In the genomic region with DNA sequence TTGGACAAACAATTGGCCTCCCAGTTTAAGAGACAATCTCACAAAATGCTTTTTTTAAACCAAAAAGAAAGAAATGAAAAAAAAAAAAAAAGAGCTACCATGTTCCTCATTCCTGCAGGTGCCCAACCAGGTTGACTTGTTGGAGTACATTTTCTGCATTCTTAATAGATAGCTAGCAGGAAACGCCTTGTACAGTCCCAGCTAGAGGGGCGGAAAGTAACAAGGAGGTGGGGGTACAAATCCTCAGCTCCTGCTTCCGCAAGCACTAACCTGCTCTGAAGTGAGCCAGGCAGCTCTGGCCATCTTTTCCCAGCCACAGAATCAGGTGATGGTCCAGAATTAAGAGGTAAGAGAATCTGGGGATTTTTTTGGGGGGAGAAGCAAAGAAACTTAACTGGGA, we compare ENCODE assay signal across 32 cellular contexts. TPM values are rescaled to one million over a fixed set of nuclear protein-coding genes. Genes with fewer than 3 reads are reported as not detected.
"Had no signal": no experiment of that assay in that cellular context is flagged by ENCODE, and none has a peak within 500 bp of the region (broad histone marks: within the 10 kb centered on the region; RNA-seq: fewer than 3 reads in every experiment).

A gene with protein sequence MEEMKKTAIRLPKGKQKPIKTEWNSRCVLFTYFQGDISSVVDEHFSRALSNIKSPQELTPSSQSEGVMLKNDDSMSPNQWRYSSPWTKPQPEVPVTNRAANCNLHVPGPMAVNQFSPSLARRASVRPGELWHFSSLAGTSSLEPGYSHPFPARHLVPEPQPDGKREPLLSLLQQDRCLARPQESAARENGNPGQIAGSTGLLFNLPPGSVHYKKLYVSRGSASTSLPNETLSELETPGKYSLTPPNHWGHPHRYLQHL (plus strand): TSS at position 265 of the 400 bp plus-strand sequence. CDS start 3,806 bp downstream, outside the sequence.

- H3K9me3 ChIP-seq: colonic mucosa, esophagus squamous epithelium, gastroesophageal sphincter, heart left ventricle, prostate gland had no signal

- DNase-seq: activated CD4-positive, alpha-beta T cell treated with anti-CD3 and anti-CD28 coated beads, Interleukin-2, amount 10 ng/mL, durations not matched to agents 7 days and 5 days; activated CD4-positive, CD25-positive, alpha-beta regulatory T cell treated with anti-CD3 and anti-CD28 coated beads, Interleukin-2, amount 50 U/mL, for 72 hours; activated CD8-positive, alpha-beta memory T cell treated with anti-CD3 and anti-CD28 coated beads, Interleukin-2, amount 10 ng/mL, durations not matched to agents 7 days and 5 days; activated CD8-positive, alpha-beta T cell treated with anti-CD3 and anti-CD28 coated beads for 36 hours; activated effector memory CD4-positive, alpha-beta T cell treated with anti-CD3 and anti-CD28 coated beads, Interleukin-2, amount 50 U/mL, for 16 hours; activated naive CD4-positive, alpha-beta T cell treated with anti-CD3 and anti-CD28 coated beads, Interleukin-2, amount 50 U/mL, for 16 hours; activated T-cell treated with anti-CD3 and anti-CD28 coated beads for 4 hours; colonic mucosa; dorsolateral prefrontal cortex; effector memory CD8-positive, alpha-beta T cell; esophagus squamous epithelium; heart left ventricle; kidney; left ventricle myocardium superior; mammary epithelial cell; midbrain; right cardiac atrium; stimulated activated CD4-positive, alpha-beta T cell treated with anti-CD3 and anti-CD28 coated beads, Interleukin-12 subunit alpha, Interleukin-12 subunit beta, amount 100 ng/mL, for 4 hours; stimulated activated CD4-positive, alpha-beta T cell treated with anti-CD3 and anti-CD28 coated beads, Interleukin-4, amount 100 ng/mL, for 4 hours; stimulated activated naive CD8-positive, alpha-beta T cell treated with anti-CD3 and anti-CD28 coated beads, Interleukin-15, Interleukin-2, amounts not matched to agents 100 U/mL and 50 U/mL, for 24 hours; T-cell; WERI-Rb-1 had no signal

- H3K4me3 ChIP-seq: colonic mucosa, dorsolateral prefrontal cortex, esophagus squamous epithelium, gastroesophageal sphincter, heart left ventricle, prostate gland had no signal

- H3K27me3 ChIP-seq: colonic mucosa, esophagus squamous epithelium, gastroesophageal sphincter had no signal

- H3K36me3 ChIP-seq: colonic mucosa, esophagus squamous epithelium, gastroesophageal sphincter, heart left ventricle, prostate gland, WERI-Rb-1 had no signal

- H3K4me1 ChIP-seq: colonic mucosa, esophagus squamous epithelium, prostate gland had no signal

- H3K27ac ChIP-seq: colonic mucosa, dorsolateral prefrontal cortex, esophagus squamous epithelium, gastroesophageal sphincter, heart left ventricle, prostate gland, WERI-Rb-1 had no signal

- FAIRE-seq: astrocyte, endothelial cell of umbilical vein, kidney, TTC549, urothelium cell line had no signal

- ATAC-seq: activated CD8-positive, alpha-beta memory T cell treated with anti-CD3 and anti-CD28 coated beads, Interleukin-2, amount 10 ng/mL, durations not matched to agents 7 days and 5 days; activated CD8-positive, alpha-beta T cell treated with anti-CD3 and anti-CD28 coated beads for 36 hours; effector memory CD8-positive, alpha-beta T cell; gastroesophageal sphincter; heart left ventricle; left ventricle myocardium superior; natural killer cell treated with Interleukin-12 subunit alpha and Interleukin-12 subunit beta and Interleukin-15 and Interleukin-18, amount 100 ng/mL, for 72 hours; right cardiac atrium; stimulated activated naive CD8-positive, alpha-beta T cell treated with anti-CD3 and anti-CD28 coated beads, Interleukin-15, Interleukin-2, amounts not matched to agents 100 U/mL and 50 U/mL, for 24 hours; T-cell had no signal

RNA-seq across cellular contexts. Expression of the gene that starts here (rescaled TPM):
- total RNA-seq: activated CD4-positive, alpha-beta T cell treated with anti-CD3 and anti-CD28 coated beads, Interleukin-2, amount 10 ng/mL, durations not matched to agents 7 days and 5 days; activated CD8-positive, alpha-beta memory T cell treated with anti-CD3 and anti-CD28 coated beads, Interleukin-2, amount 10 ng/mL, durations not matched to agents 7 days and 5 days; activated CD8-positive, alpha-beta T cell treated with anti-CD3 and anti-CD28 coated beads for 36 hours; colonic mucosa; dorsolateral prefrontal cortex; endothelial cell of umbilical vein; left ventricle myocardium superior; natural killer cell treated with Interleukin-12 subunit alpha and Interleukin-12 subunit beta and Interleukin-15 and Interleukin-18, amount 100 ng/mL, for 72 hours; osteocyte; right cardiac atrium; skeletal muscle tissue; subcutaneous adipose tissue; T-cell had no signal
- polyA plus RNA-seq: endothelial cell of umbilical vein, heart left ventricle, right cardiac atrium had no signal
